17 cellular contexts compared by ENCODE assay signal in genomic region chr15:70353606-70354259, GRCh38.
A peak's percentile ranks its signal among the peaks of the same experiment; 100 is the strongest.
DNase-seq lines count a peak whose midpoint lies in the region; ATAC-seq, FAIRE-seq and TF ChIP-seq lines count a peak whose summit lies in the region.
"Had no signal": no experiment of that assay in that cellular context is flagged by ENCODE, and none has a peak within 500 bp of the region (broad histone marks: within the 10 kb centered on the region; RNA-seq: fewer than 3 reads in every experiment).

No MANE protein-coding gene starts in this region.

- no peak overlapping the region for H3K4me3 Mint-ChIP-seq in CD8-positive, alpha-beta T cell

- H3K27ac ChIP-seq in pancreas, result no peak overlapping the region
- H3K27ac ChIP-seq in CD8-positive, alpha-beta T cell (ENCODE audit: low read depth, low read length), result no peak overlapping the region

- intact Hi-C loops in pancreas (cut with DNase I), result no loop called here
- intact Hi-C loops in CD8-positive, alpha-beta T cell (cut with DNase I, micrococcal nuclease), result no loop called here

- DNase-seq in D341Med (ENCODE audit: low spot score) (peak; percentile 17), NCI-H1092 (lab: John Stamatoyannopoulos, UW) (peak; percentile 64), astrocyte of the hippocampus (ENCODE audit: low read depth, low spot score) (peak; percentile 47), pancreas (peak in 3 of 6 donors; percentile 46 to 55 (median 53)), hypothalamus (lab: John Stamatoyannopoulos, UW) (no peak), G401 (ENCODE audit: low spot score) (no peak)
- no peak for DNase-seq in CD8-positive, alpha-beta T cell
- DNase-seq: ACHN, DMS 273 treated with DMSO at 0.1 percent for 48 hours, IMR-90, NCI-H1436, NCI-H2107, NCI-H345, NCI-H526 treated with DMSO at 0.1 percent for 48 hours, Right ventricle myocardium superior had no signal

- H3K4me3 ChIP-seq in pancreas, result no peak overlapping the region
- no peak overlapping the region for H3K4me3 ChIP-seq in CD8-positive, alpha-beta T cell (ENCODE audit: low read depth, low read length)

- no peaks in the 10 kb centered on the region for H3K4me1 ChIP-seq in pancreas
- peaks cover 3% of the 10 kb centered on the region for H3K4me1 ChIP-seq in CD8-positive, alpha-beta T cell (ENCODE audit: insufficient read depth, low read length)

- no peaks in the 10 kb centered on the region for H3K36me3 Mint-ChIP-seq in CD8-positive, alpha-beta T cell

- no peaks in the 10 kb centered on the region for H3K36me3 ChIP-seq in pancreas
- no peaks in the 10 kb centered on the region for H3K36me3 ChIP-seq in CD8-positive, alpha-beta T cell (ENCODE audit: insufficient read depth, low read length)

- POLR2A ChIA-PET in CD8-positive, alpha-beta T cell (lab: Charles Lee), result no interaction called here

- in situ Hi-C loops in G401 (cut with HindIII; ENCODE audit: low sequenced_read_pairs), result no loop called here

- no peak for TF ChIP-seq CTCF in pancreas (IDR thresholded peaks at IDR 0.05)
- TF ChIP-seq CTCF in CD8-positive, alpha-beta T cell (IDR thresholded peaks at IDR 0.05), result no peak

- H3K4me1 Mint-ChIP-seq in CD8-positive, alpha-beta T cell (ENCODE audit: low read depth), result peaks cover 3% of the 10 kb centered on the region

- CTCF ChIA-PET in CD8-positive, alpha-beta T cell (lab: Charles Lee), result no interaction called here

- H3K27ac Mint-ChIP-seq in CD8-positive, alpha-beta T cell, result no peak overlapping the region

- 69 to 78% methylated on average over 11 of the region's 11 CpGs for WGBS in pancreas, 2 donors

- no peaks in the 10 kb centered on the region for H3K9me3 Mint-ChIP-seq in CD8-positive, alpha-beta T cell

- peak; percentile 62 to 86 (median 72) for ATAC-seq in pancreas
- ATAC-seq in CD8-positive, alpha-beta T cell, result no peak
- ATAC-seq: Panc1, SK-N-SH treated with all-trans-retinoic acid at 6 μM for 48 hours had no signal

- H3K27me3 ChIP-seq in pancreas, result no peaks in the 10 kb centered on the region
- H3K27me3 ChIP-seq in CD8-positive, alpha-beta T cell (ENCODE audit: insufficient read depth, low read length), result no peaks in the 10 kb centered on the region

- no peaks in the 10 kb centered on the region for H3K27me3 Mint-ChIP-seq in CD8-positive, alpha-beta T cell (ENCODE audit: low read depth)

- no peak for FAIRE-seq in pancreas (lab: Jason Lieb, UNC)

- no peaks in the 10 kb centered on the region for H3K9me3 ChIP-seq in pancreas
- no peaks in the 10 kb centered on the region for H3K9me3 ChIP-seq in CD8-positive, alpha-beta T cell (ENCODE audit: low read length)

Comparison
In these comparisons a context has a peak if more than half of its experiments do, and no peak if none do; other contexts are left out.
1. DNase-seq: peak in D341Med (single experiment), NCI-H1092 (single experiment) and astrocyte of the hippocampus (single experiment); none in hypothalamus (0 of 51), G401 (single experiment) and CD8-positive, alpha-beta T cell (0 of 7).